ENCODE assay signal across 8 cellular contexts in the genomic region with DNA sequence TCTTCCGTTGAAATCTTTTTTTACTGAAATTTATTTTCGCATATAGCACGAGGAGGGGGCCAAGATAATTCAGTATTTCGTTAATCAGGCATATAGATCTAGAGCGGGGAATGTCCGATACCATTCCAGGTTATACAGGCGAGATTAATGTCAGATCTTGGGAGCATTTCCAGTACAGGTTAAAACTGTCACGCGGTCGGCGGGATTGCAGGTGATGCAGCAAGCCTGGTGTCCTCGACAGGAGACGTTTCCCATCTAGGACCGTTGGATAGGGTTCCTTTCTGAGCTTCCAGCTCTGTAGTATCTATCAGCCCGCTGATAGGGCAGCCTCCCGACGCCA. TPM values are rescaled to one million over a fixed set of nuclear protein-coding genes. Genes with fewer than 3 reads are reported as not detected.
DNase-seq lines count a peak whose midpoint lies in the region; ATAC-seq and TF ChIP-seq lines count a peak whose summit lies in the region.

No MANE protein-coding gene starts in this region.

- H3K36me3 ChIP-seq in GM06990 (ENCODE audit: control insufficient read depth, insufficient read depth, low read length) = no peaks in the 10 kb centered on the region
- H3K36me3 ChIP-seq in fibroblast of lung (ENCODE audit: control insufficient read depth, insufficient read depth, low read length) = no peaks in the 10 kb centered on the region
- no peaks in the 10 kb centered on the region for H3K36me3 ChIP-seq in rectal smooth muscle tissue (ENCODE audit: control insufficient read depth, insufficient read depth, low read length)

- H4K20me1 ChIP-seq in fibroblast of lung (ENCODE audit: control insufficient read depth, extremely low read depth, insufficient read depth, low read length) = no peaks in the 10 kb centered on the region

- peak overlapping the region; percentile 90 for H3K4me2 ChIP-seq in fibroblast of lung (ENCODE audit: extremely low read depth, insufficient read depth, low read length)

- DNase-seq in GM06990 (ENCODE audit: extremely low read depth, insufficient read length) (no peak), fibroblast of lung (ENCODE audit: low read depth in 2 of 2) (no peak), NCI-H2081 treated with DMSO at 0.1 percent for 48 hours (lab: John Stamatoyannopoulos, UW) (no peak), COLO668 (lab: John Stamatoyannopoulos, UW; ENCODE audit: unreplicated experiment) (no peak)
- no peak for DNase-seq in stimulated activated CD4-positive, alpha-beta T cell treated with anti-CD3 and anti-CD28 coated beads, Interleukin-2, amount 100 ng/mL, for 24 hours

- no peaks in the 10 kb centered on the region for H3K9me3 ChIP-seq in fibroblast of lung (ENCODE audit: control insufficient read depth, insufficient read depth, low read depth, low read length)

- H3K79me2 ChIP-seq in fibroblast of lung (ENCODE audit: control insufficient read depth, insufficient read depth, low read length) = peaks cover 23% of the 10 kb centered on the region

- ATAC-seq in SK-N-SH treated with all-trans-retinoic acid at 6 μM for 48 hours (no peak), GM21825 (IDR thresholded peaks at IDR 0.05; ENCODE audit: unreplicated experiment) (no peak)

- H3K27ac ChIP-seq in fibroblast of lung (ENCODE audit: insufficient read depth, low read length) = peak overlapping the region; percentile 36
- H3K27ac ChIP-seq in rectal smooth muscle tissue (ENCODE audit: low read depth, low read length) = peak overlapping the region; percentile 79

- no peak for TF ChIP-seq CTCF in GM06990 (IDR thresholded peaks at IDR 0.05; ENCODE audit: insufficient read depth, low read length, poor library complexity, severe bottlenecking)
- no peak for TF ChIP-seq CTCF in fibroblast of lung (conservative IDR thresholded peaks at IDR 0.05 in 1 of 2, IDR thresholded peaks at IDR 0.05 in 1 of 2; ENCODE audit: low read depth in 1 of 2, low read length in 2 of 2)

- peak overlapping the region; percentile 98 for H2AFZ ChIP-seq in fibroblast of lung (ENCODE audit: low read length)

- H3K27me3 ChIP-seq in GM06990 (replicated peaks; ENCODE audit: control insufficient read depth, insufficient read depth, low read length) (no peaks in the 10 kb centered on the region), fibroblast of lung (ENCODE audit: control insufficient read depth, insufficient read depth, low read length) (no peaks in the 10 kb centered on the region), rectal smooth muscle tissue (ENCODE audit: control insufficient read depth, insufficient read depth, low read length) (no peaks in the 10 kb centered on the region)

- H3K4me1 ChIP-seq in fibroblast of lung (ENCODE audit: control insufficient read depth, extremely low read depth, insufficient read depth, low read length) (no peaks in the 10 kb centered on the region), rectal smooth muscle tissue (ENCODE audit: control insufficient read depth, insufficient read depth, low read length) (peaks cover 2% of the 10 kb centered on the region)

- H3K4me3 ChIP-seq in GM06990 (replicated peaks; ENCODE audit: low read depth, low read length) (peak overlapping the region; percentile 73), fibroblast of lung (replicated peaks in 1 of 4; ENCODE audit: control extremely low read depth in 1 of 4, insufficient read depth in 1 of 4, low read depth in 3 of 4, low read length in 4 of 4) (peak overlapping the region; percentile 63 to 89 (median 80)), rectal smooth muscle tissue (ENCODE audit: low read length) (peak overlapping the region; percentile 98)

- H3K9ac ChIP-seq in fibroblast of lung (ENCODE audit: insufficient read depth, low read length) (no peak overlapping the region), rectal smooth muscle tissue (ENCODE audit: low read length) (peak overlapping the region; percentile 70)

TF ChIP-seq in SK-N-SH treated with all-trans-retinoic acid at 6 μM for 48 hours, 23 proteins besides CTCF, POLR2A, EP300 and RAD21:
- TF ChIP-seq GLIS3 (CRISPR knock-in tag; IDR thresholded peaks at IDR 0.05) (0 out of 2 replicates have a peak, but pooled peaks have one; percentile 32), TOX (CRISPR knock-in tag; IDR thresholded peaks at IDR 0.05; ENCODE audit: borderline replicate concordance) (peak; percentile 5; the same call in 1 of the 2 replicates), ZC3H10 (CRISPR knock-in tag; IDR thresholded peaks at IDR 0.05) (no peak)
- TF ChIP-seq, protein P1, sequence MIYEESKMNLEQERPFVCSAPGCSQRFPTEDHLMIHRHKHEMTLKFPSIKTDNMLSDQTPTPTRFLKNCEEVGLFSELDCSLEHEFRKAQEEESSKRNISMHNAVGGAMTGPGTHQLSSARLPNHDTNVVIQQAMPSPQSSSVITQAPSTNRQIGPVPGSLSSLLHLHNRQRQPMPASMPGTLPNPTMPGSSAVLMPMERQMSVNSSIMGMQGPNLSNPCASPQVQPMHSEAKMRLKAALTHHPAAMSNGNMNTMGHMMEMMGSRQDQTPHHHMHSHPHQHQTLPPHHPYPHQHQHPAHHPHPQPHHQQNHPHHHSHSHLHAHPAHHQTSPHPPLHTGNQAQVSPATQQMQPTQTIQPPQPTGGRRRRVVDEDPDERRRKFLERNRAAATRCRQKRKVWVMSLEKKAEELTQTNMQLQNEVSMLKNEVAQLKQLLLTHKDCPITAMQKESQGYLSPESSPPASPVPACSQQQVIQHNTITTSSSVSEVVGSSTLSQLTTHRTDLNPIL (CRISPR knock-in tag; IDR thresholded peaks at IDR 0.05; ENCODE audit: low read depth) = 0 out of 2 replicates have a peak, but pooled peaks have one; percentile 34
- TF ChIP-seq, protein P2, sequence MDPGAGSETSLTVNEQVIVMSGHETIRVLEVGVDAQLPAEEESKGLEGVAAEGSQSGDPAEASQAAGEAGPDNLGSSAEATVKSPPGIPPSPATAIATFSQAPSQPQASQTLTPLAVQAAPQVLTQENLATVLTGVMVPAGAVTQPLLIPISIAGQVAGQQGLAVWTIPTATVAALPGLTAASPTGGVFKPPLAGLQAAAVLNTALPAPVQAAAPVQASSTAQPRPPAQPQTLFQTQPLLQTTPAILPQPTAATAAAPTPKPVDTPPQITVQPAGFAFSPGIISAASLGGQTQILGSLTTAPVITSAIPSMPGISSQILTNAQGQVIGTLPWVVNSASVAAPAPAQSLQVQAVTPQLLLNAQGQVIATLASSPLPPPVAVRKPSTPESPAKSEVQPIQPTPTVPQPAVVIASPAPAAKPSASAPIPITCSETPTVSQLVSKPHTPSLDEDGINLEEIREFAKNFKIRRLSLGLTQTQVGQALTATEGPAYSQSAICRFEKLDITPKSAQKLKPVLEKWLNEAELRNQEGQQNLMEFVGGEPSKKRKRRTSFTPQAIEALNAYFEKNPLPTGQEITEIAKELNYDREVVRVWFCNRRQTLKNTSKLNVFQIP (CRISPR knock-in tag; IDR thresholded peaks at IDR 0.05; ENCODE audit: borderline replicate concordance, low read depth) = no peak

RNA-seq across cellular contexts. Expression of a gene that starts 0.4 kb away (rescaled TPM):
- total RNA-seq in fibroblast of lung = 38.5 and 48.6 TPM in 2 replicates
- polyA plus RNA-seq in fibroblast of lung = 29.8 and 31.2 TPM in 2 replicates
- 14.5 and 21.1 TPM in 2 replicates for polyA plus RNA-seq in fibroblast of lung (2012)
- polyA minus RNA-seq in fibroblast of lung (ENCODE audit: low replicate concordance) = 1.5 and 4.5 TPM in 2 replicates

RNA-seq across cellular contexts. Expression of a gene that starts 20.3 kb away (rescaled TPM):
- 0.33 and 0.51 TPM in 2 replicates for total RNA-seq in fibroblast of lung
- polyA plus RNA-seq in fibroblast of lung = 0.10 and 1.2 TPM in 2 replicates
- polyA plus RNA-seq in fibroblast of lung (2012) = 0.31 and 0.76 TPM in 2 replicates
- polyA minus RNA-seq in fibroblast of lung (ENCODE audit: low replicate concordance) = not detected in 2 replicates

RNA-seq across cellular contexts. Expression of a gene that starts 56.1 kb away (rescaled TPM):
- not detected in 2 replicates for total RNA-seq in fibroblast of lung
- not detected in 2 replicates for polyA plus RNA-seq in fibroblast of lung
- not detected in 2 replicates for polyA plus RNA-seq in fibroblast of lung (2012)
- polyA minus RNA-seq in fibroblast of lung (ENCODE audit: low replicate concordance) = not detected in 2 replicates
